Comparison of ENCODE assay signal across 8 cellular contexts in the genomic region with DNA sequence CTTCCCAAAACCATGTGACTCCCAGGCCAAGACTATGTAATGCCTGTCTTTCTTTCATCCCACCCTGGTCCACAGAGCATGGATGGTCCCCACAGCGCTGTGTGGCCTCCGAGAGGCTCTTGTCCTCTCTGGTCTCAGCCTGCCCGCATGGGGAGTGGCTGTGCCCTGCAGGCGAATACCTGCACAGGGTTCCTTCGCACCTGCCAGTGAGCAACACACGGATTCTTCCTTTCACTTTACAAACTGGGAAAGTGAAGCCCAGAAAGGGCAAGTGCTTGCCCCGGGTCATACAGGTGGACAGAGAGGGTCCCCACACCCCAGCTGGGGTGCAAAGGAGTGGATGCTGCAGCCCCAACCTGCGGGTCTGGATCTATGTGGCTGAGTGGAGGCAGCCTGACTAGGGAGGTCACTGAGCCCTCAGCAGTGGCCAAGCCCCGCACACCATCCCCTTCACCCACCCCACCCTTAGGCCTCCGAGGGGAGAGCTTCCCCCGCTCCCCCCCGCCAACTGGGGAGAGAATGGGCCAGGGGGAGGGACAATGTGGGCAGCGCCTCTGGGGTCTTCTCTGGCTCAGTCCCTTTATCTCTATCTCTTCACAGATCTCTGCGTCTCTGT. TPM values are rescaled to one million over a fixed set of nuclear protein-coding genes. Genes with fewer than 3 reads are reported as not detected.
DNase-seq lines count a peak whose midpoint lies in the region; ATAC-seq and TF ChIP-seq lines count a peak whose summit lies in the region.

No MANE protein-coding gene starts in this region.

- H3K36me3 Mint-ChIP-seq in progenitor cell of endocrine pancreas (ENCODE audit: insufficient read depth): no peaks in the 10 kb centered on the region

- H4K20me1 ChIP-seq in SK-N-SH (ENCODE audit: insufficient read depth): peaks cover 26% of the 10 kb centered on the region

- H3K4me3 Mint-ChIP-seq in progenitor cell of endocrine pancreas (ENCODE audit: low read depth): peak overlapping the region; percentile 83

- peak overlapping the region; percentile 63 for H3K4me3 ChIP-seq in GM06990 (replicated peaks; ENCODE audit: low read depth, low read length)
- H3K4me3 ChIP-seq in SK-N-SH (ENCODE audit: low read depth in 2 of 2, low read length in 1 of 2): peak overlapping the region; percentile 58 to 71
- H3K4me3 ChIP-seq in fibroblast of pulmonary artery (replicated peaks; ENCODE audit: low read depth, low read length): peak overlapping the region; percentile 62

- no peaks in the 10 kb centered on the region for H3K9me3 Mint-ChIP-seq in progenitor cell of endocrine pancreas (ENCODE audit: low read depth)

- ATAC-seq in HG03097 (IDR thresholded peaks at IDR 0.05; ENCODE audit: low FRiP score, unreplicated experiment): no peak

- CTCF ChIA-PET in SK-N-SH (lab: Yijun Ruan, JAX): interaction anchor here (0.8 to 7.5 kb wide), 14 partner anchors 9 to 191 kb away, joined by 3 to 49 read pairs (median 4); partner anchors contain the start of gene TRAPPC6A

- H3K27ac Mint-ChIP-seq in progenitor cell of endocrine pancreas: peak overlapping the region; percentile 84

- H3K9ac ChIP-seq in SK-N-SH: peak overlapping the region; percentile 62

- no peaks in the 10 kb centered on the region for H3K9me2 ChIP-seq in SK-N-SH

- H3K4me1 ChIP-seq in SK-N-SH (ENCODE audit: control insufficient read depth in 1 of 2, insufficient read depth in 2 of 2, low read depth in 1 of 2, low read length in 1 of 2): peaks cover 10 to 30% of the 10 kb centered on the region in 2 experiments; a peak in 2 of 4 replicates

- no peak for TF ChIP-seq EP300 in SK-N-SH (IDR thresholded peaks at IDR 0.05; ENCODE audit: borderline replicate concordance in 1 of 2, low read depth in 1 of 2, low read length in 1 of 2)

- no peak for TF ChIP-seq RAD21 in SK-N-SH (IDR thresholded peaks at IDR 0.05; ENCODE audit: low read length)

- H2AFZ ChIP-seq in SK-N-SH (ENCODE audit: low read depth): peak overlapping the region; percentile 96

- no peaks in the 10 kb centered on the region; the same call in 1 of the 2 replicates for H3K36me3 ChIP-seq in GM06990 (ENCODE audit: control insufficient read depth, insufficient read depth, low read length)
- no peaks in the 10 kb centered on the region for H3K36me3 ChIP-seq in SK-N-SH (replicated peaks in 1 of 2; ENCODE audit: control insufficient read depth in 1 of 2, insufficient read depth in 2 of 2, low read length in 1 of 2)

- peaks cover 7% of the 10 kb centered on the region for H3K27me3 Mint-ChIP-seq in progenitor cell of endocrine pancreas

- DNase-seq in GM06990 (ENCODE audit: extremely low read depth, insufficient read length) (no peak), SK-N-SH (peak; percentile 66), fibroblast of pulmonary artery (ENCODE audit: low read depth) (no peak), progenitor cell of endocrine pancreas (ENCODE audit: low spot score, unreplicated experiment) (no peak), UCSD-AML1 (lab: John Stamatoyannopoulos, UW; ENCODE audit: unreplicated experiment) (no peak), Kasumi-1 (lab: John Stamatoyannopoulos, UW) (no peak), NOMO-1 (lab: John Stamatoyannopoulos, UW; ENCODE audit: unreplicated experiment in 2 of 2) (no peak)

- no peak for TF ChIP-seq CTCF in GM06990 (IDR thresholded peaks at IDR 0.05; ENCODE audit: insufficient read depth, low read length, poor library complexity, severe bottlenecking)
- no peak for TF ChIP-seq CTCF in SK-N-SH (IDR thresholded peaks at IDR 0.05)
- no peak for TF ChIP-seq CTCF in fibroblast of pulmonary artery (IDR thresholded peaks at IDR 0.05; ENCODE audit: low read length, missing control alignments)
- TF ChIP-seq CTCF in progenitor cell of endocrine pancreas (IDR thresholded peaks at IDR 0.05; ENCODE audit: unreplicated experiment): no peak

- peak overlapping the region; percentile 90 for H3K4me2 ChIP-seq in SK-N-SH

- WGBS in SK-N-SH (ENCODE audit: low lambda C conversion rate): 42% methylated on average over 6 of the region's 14 CpGs

- POLR2A ChIA-PET in SK-N-SH (lab: Yijun Ruan, JAX): interaction anchor here (1.2 kb wide), 1 partner anchor 16 kb away, joined by 3 read pairs; no protein-coding TSS in a partner anchor

- no peaks in the 10 kb centered on the region for H3K9me3 ChIP-seq in SK-N-SH

- H3K27ac ChIP-seq in SK-N-SH (ENCODE audit: low read depth in 2 of 2, low read length in 1 of 2): peak overlapping the region in 1 of 2 experiments; percentile 58; a peak in 1 of 4 replicates

- H3F3A ChIP-seq in SK-N-SH (replicated peaks; ENCODE audit: insufficient read depth): peaks cover 8% of the 10 kb centered on the region

- no peaks in the 10 kb centered on the region for H3K27me3 ChIP-seq in GM06990 (replicated peaks; ENCODE audit: control insufficient read depth, insufficient read depth, low read length)
- no peaks in the 10 kb centered on the region for H3K27me3 ChIP-seq in SK-N-SH (ENCODE audit: insufficient read depth)

- peaks cover 35% of the 10 kb centered on the region for H3K79me2 ChIP-seq in SK-N-SH (ENCODE audit: insufficient read depth)

- peaks cover 17% of the 10 kb centered on the region for H3K4me1 Mint-ChIP-seq in progenitor cell of endocrine pancreas (ENCODE audit: low read depth)

TF ChIP-seq in SK-N-SH, 30 proteins besides CTCF, POLR2A, EP300 and RAD21:
- no peak for TF ChIP-seq MAX (IDR thresholded peaks at IDR 0.05; ENCODE audit: low read depth)
- TF ChIP-seq FOSL2 (IDR thresholded peaks at IDR 0.05; ENCODE audit: borderline replicate concordance, low read depth): no peak
- TF ChIP-seq FOXM1 (IDR thresholded peaks at IDR 0.05; ENCODE audit: low read depth): no peak

RNA-seq across cellular contexts. Expression of gene MARK4, which starts 0.7 kb away (rescaled TPM):
- 9.8 and 16.3 TPM in 2 replicates for polyA plus RNA-seq in SK-N-SH (2012; rRNA removed)
- polyA plus RNA-seq in SK-N-SH (2012; cell fraction: cytosol; rRNA removed): 18.2 and 22.7 TPM in 2 replicates
- polyA plus RNA-seq in SK-N-SH (2012; cell fraction: nucleus; rRNA removed): 31.0 and 42.9 TPM in 2 replicates
- total RNA-seq in progenitor cell of endocrine pancreas: 57.5 and 60.4 TPM in 2 replicates

RNA-seq across cellular contexts. Expression of gene EXOC3L2, which starts 5.1 kb away (rescaled TPM):
- polyA plus RNA-seq in SK-N-SH (2012; rRNA removed): 0.02 TPM in 1 of 2 replicates, not detected in the other
- polyA plus RNA-seq in SK-N-SH (2012; cell fraction: cytosol; rRNA removed): not detected in 2 replicates
- polyA plus RNA-seq in SK-N-SH (2012; cell fraction: nucleus; rRNA removed): not detected in 2 replicates
- total RNA-seq in progenitor cell of endocrine pancreas: not detected in 2 replicates
